Comparison of ENCODE assay signal across 8 cellular contexts in the genomic region with DNA sequence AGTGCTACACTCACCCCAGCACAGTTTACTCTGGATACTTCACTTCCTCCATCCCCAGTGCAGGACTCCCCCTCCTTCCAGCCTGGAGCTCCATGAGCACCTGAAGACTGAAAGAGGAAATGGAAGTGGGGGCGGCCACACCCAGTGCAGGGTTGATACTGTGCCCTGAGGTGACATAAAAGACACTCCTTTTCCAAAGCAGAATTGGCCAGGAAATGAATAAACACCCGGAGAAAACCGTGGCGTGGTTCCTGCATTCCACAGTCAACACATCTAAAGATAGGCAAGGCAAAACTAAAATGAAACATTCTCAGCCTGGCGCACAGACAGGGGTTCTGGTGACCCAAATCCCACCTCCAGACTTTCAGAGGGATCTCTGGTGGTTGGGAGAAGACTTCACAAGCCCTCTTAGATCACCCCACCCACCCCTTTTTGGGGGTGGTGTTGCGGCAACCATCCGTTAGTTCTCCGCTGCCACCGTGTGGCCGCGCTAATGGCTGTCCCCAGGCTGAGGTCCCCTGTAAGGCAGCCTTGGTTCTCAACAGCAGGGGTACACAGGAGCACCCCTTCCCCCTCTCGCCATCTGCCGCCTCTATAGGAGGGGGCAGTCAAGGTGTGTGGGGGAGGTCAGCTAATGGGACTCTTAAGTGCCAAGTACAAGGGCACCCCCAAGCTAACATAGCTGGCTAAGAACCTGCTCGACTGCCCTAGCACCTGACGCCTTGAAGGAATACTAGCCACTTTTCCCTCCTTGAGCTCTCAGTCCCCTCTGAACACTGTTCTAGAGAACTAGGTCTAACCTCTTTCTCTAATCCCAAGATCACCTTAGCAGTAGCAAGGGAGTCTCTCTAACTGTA. TPM values are rescaled to one million over a fixed set of nuclear protein-coding genes. Genes with fewer than 3 reads are reported as not detected.
DNase-seq lines count a peak whose midpoint lies in the region; ATAC-seq, FAIRE-seq and TF ChIP-seq lines count a peak whose summit lies in the region.

No MANE protein-coding gene starts in this region.

- 4 to 16% methylated on average over 15 of the region's 15 CpGs for WGBS in sigmoid colon, 2 donors

- intact Hi-C loops in left ventricle myocardium superior (cut with micrococcal nuclease), result no loop called here
- intact Hi-C loops in sigmoid colon (cut with DNase I), result loop anchor here (1.0 kb wide), 1 partner anchor 104 kb away; no protein-coding TSS in a partner anchor

- FAIRE-seq in GM19239 (lab: Jason Lieb, UNC), result peak; percentile 92

- TF ChIP-seq POLR2A in sigmoid colon (IDR thresholded peaks at IDR 0.05), result no peak

- H3K9me3 ChIP-seq in sigmoid colon, result no peaks in the 10 kb centered on the region

- H3K36me3 ChIP-seq in sigmoid colon, result peaks cover 0 to 22% (median 15%) of the 10 kb centered on the region in 4 donors

- no peak for TF ChIP-seq EP300 in sigmoid colon (IDR thresholded peaks at IDR 0.05)

- H3K27ac ChIP-seq in sigmoid colon, result peak overlapping the region; percentile 32 to 61 (median 46)

- H3K27me3 ChIP-seq in sigmoid colon, result no peaks in the 10 kb centered on the region

- H3K4me3 ChIP-seq in sigmoid colon, result peak overlapping the region in 3 of 4 donors; percentile 30 to 38 (median 35)

- TF ChIP-seq CTCF in sigmoid colon (IDR thresholded peaks at IDR 0.05), result peak; percentile 24 to 80 (median 58)

- DNase-seq in AG08396 (ENCODE audit: low spot score) (peak; percentile 87), GM19239 (ENCODE audit: insufficient read length, low spot score) (peak; percentile 81), amniotic stem cell (lab: John Stamatoyannopoulos, UW) (peak; percentile 12), left ventricle myocardium superior (peak; percentile 67), sigmoid colon (no peak), GF-D8 (lab: John Stamatoyannopoulos, UW) (no peak)

- peaks cover 0 to 34% (median 22%) of the 10 kb centered on the region in 4 donors for H3K4me1 ChIP-seq in sigmoid colon

- ATAC-seq in SK-N-SH treated with all-trans-retinoic acid at 6 μM for 48 hours (peak; percentile 41; the same call in 2 of the 3 replicates), left ventricle myocardium superior (peak; percentile 67), GM18868 (IDR thresholded peaks at IDR 0.05; ENCODE audit: unreplicated experiment) (no peak)

TF ChIP-seq in SK-N-SH treated with all-trans-retinoic acid at 6 μM for 48 hours, 23 proteins besides CTCF, POLR2A, EP300 and RAD21:
- TF ChIP-seq ZFP3 (CRISPR knock-in tag; IDR thresholded peaks at IDR 0.05) (no peak), ISL1 (CRISPR knock-in tag; IDR thresholded peaks at IDR 0.05) (no peak), ZC3H10 (CRISPR knock-in tag; IDR thresholded peaks at IDR 0.05) (no peak), ESRRG (CRISPR knock-in tag; IDR thresholded peaks at IDR 0.05) (no peak), BACH2 (CRISPR knock-in tag; IDR thresholded peaks at IDR 0.05; ENCODE audit: borderline replicate concordance) (no peak), TOX (CRISPR knock-in tag; IDR thresholded peaks at IDR 0.05; ENCODE audit: borderline replicate concordance) (no peak), OSR1 (CRISPR knock-in tag; IDR thresholded peaks at IDR 0.05) (no peak), PPARA (CRISPR knock-in tag; IDR thresholded peaks at IDR 0.05; ENCODE audit: borderline replicate concordance) (no peak), ARNTL (CRISPR knock-in tag; IDR thresholded peaks at IDR 0.05; ENCODE audit: borderline replicate concordance, low read depth) (no peak), ZFP30 (CRISPR knock-in tag; IDR thresholded peaks at IDR 0.05) (no peak)
- TF ChIP-seq, protein P1, sequence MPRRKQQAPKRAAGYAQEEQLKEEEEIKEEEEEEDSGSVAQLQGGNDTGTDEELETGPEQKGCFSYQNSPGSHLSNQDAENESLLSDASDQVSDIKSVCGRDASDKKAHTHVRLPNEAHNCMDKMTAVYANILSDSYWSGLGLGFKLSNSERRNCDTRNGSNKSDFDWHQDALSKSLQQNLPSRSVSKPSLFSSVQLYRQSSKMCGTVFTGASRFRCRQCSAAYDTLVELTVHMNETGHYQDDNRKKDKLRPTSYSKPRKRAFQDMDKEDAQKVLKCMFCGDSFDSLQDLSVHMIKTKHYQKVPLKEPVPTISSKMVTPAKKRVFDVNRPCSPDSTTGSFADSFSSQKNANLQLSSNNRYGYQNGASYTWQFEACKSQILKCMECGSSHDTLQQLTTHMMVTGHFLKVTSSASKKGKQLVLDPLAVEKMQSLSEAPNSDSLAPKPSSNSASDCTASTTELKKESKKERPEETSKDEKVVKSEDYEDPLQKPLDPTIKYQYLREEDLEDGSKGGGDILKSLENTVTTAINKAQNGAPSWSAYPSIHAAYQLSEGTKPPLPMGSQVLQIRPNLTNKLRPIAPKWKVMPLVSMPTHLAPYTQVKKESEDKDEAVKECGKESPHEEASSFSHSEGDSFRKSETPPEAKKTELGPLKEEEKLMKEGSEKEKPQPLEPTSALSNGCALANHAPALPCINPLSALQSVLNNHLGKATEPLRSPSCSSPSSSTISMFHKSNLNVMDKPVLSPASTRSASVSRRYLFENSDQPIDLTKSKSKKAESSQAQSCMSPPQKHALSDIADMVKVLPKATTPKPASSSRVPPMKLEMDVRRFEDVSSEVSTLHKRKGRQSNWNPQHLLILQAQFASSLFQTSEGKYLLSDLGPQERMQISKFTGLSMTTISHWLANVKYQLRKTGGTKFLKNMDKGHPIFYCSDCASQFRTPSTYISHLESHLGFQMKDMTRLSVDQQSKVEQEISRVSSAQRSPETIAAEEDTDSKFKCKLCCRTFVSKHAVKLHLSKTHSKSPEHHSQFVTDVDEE (CRISPR knock-in tag; IDR thresholded peaks at IDR 0.05), result no peak
- TF ChIP-seq, protein P2, sequence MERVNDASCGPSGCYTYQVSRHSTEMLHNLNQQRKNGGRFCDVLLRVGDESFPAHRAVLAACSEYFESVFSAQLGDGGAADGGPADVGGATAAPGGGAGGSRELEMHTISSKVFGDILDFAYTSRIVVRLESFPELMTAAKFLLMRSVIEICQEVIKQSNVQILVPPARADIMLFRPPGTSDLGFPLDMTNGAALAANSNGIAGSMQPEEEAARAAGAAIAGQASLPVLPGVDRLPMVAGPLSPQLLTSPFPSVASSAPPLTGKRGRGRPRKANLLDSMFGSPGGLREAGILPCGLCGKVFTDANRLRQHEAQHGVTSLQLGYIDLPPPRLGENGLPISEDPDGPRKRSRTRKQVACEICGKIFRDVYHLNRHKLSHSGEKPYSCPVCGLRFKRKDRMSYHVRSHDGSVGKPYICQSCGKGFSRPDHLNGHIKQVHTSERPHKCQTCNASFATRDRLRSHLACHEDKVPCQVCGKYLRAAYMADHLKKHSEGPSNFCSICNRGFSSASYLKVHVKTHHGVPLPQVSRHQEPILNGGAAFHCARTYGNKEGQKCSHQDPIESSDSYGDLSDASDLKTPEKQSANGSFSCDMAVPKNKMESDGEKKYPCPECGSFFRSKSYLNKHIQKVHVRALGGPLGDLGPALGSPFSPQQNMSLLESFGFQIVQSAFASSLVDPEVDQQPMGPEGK (CRISPR knock-in tag; IDR thresholded peaks at IDR 0.05; ENCODE audit: borderline replicate concordance), result no peak
- TF ChIP-seq, protein P3, sequence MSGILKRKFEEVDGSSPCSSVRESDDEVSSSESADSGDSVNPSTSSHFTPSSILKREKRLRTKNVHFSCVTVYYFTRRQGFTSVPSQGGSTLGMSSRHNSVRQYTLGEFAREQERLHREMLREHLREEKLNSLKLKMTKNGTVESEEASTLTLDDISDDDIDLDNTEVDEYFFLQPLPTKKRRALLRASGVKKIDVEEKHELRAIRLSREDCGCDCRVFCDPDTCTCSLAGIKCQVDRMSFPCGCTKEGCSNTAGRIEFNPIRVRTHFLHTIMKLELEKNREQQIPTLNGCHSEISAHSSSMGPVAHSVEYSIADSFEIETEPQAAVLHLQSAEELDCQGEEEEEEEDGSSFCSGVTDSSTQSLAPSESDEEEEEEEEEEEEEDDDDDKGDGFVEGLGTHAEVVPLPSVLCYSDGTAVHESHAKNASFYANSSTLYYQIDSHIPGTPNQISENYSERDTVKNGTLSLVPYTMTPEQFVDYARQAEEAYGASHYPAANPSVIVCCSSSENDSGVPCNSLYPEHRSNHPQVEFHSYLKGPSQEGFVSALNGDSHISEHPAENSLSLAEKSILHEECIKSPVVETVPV (CRISPR knock-in tag; IDR thresholded peaks at IDR 0.05), result no peak

RNA-seq across cellular contexts. Expression of a gene that starts 2.6 kb away (rescaled TPM):
- total RNA-seq in left ventricle myocardium superior (2.3 TPM), sigmoid colon (1 to 10 TPM; 1.2 to 4.2 (median 2.1) TPM)
- 100 to 1,000 TPM in 1 of 3 donors, 10 to 100 TPM in 2; 15.7 to 106 (median 24.0) TPM for polyA plus RNA-seq in sigmoid colon

RNA-seq across cellular contexts. Expression of a gene that starts 23.4 kb away (rescaled TPM):
- 8.1 TPM for total RNA-seq in left ventricle myocardium superior
- 10 to 100 TPM; 10.4 to 16.3 (median 12.5) TPM for total RNA-seq in sigmoid colon
- 10 to 100 TPM in 1 of 3 donors, 1 to 10 TPM in 2; 5.4 to 10.3 (median 7.9) TPM for polyA plus RNA-seq in sigmoid colon

RNA-seq across cellular contexts. Expression of a gene that starts 33.7 kb away (rescaled TPM):
- total RNA-seq in left ventricle myocardium superior (48.4 TPM), sigmoid colon (100 to 1,000 TPM in 1 of 4 donors, 10 to 100 TPM in 3; 61.0 to 215 (median 93.6) TPM)
- 10 to 100 TPM; 13.6 to 78.0 (median 21.6) TPM for polyA plus RNA-seq in sigmoid colon

RNA-seq across cellular contexts. Expression of a gene that starts 36.5 kb away (rescaled TPM):
- total RNA-seq in left ventricle myocardium superior (not detected), sigmoid colon (not detected)
- polyA plus RNA-seq in sigmoid colon, result under 1 TPM in 1 of 3 donors, not detected in 2; 0.12 TPM

RNA-seq across cellular contexts. Expression of a gene that starts 49.9 kb away (rescaled TPM):
- 1.2 TPM for total RNA-seq in left ventricle myocardium superior
- total RNA-seq in sigmoid colon, result 1 to 10 TPM in 3 of 4 donors, under 1 TPM in 1; 0.54 to 1.8 (median 1.6) TPM
- 1 to 10 TPM; 1.2 to 7.1 (median 1.4) TPM for polyA plus RNA-seq in sigmoid colon

Comparison
In these comparisons a context has a peak if more than half of its experiments do, and no peak if none do; other contexts are left out.
1. DNase-seq: peak in AG08396 (single experiment), GM19239 (single experiment), amniotic stem cell (single experiment) and left ventricle myocardium superior (single experiment); none in sigmoid colon (single experiment) and GF-D8 (single experiment).